ENCODE assay signal across 24 cellular contexts in genomic region chr5:124929000-124929399, GRCh38.
DNase-seq lines count a peak whose midpoint lies in the region; ATAC-seq and TF ChIP-seq lines count a peak whose summit lies in the region.
"Had no signal": no experiment of that assay in that cellular context is flagged by ENCODE, and none has a peak within 500 bp of the region (broad histone marks: within the 10 kb centered on the region; RNA-seq: fewer than 3 reads in every experiment).

No MANE protein-coding gene starts in this region.

- no peak overlapping the region for H2BK5ac ChIP-seq in neuronal stem cell (ENCODE audit: low read length)

- peaks cover 0 to 1% of the 10 kb centered on the region in 2 donors for H3K36me3 ChIP-seq in neuronal stem cell (replicated peaks in 1 of 2; ENCODE audit: control insufficient read depth in 2 of 2, insufficient read depth in 2 of 2, low read length in 2 of 2)
- H3K36me3 ChIP-seq: BLaER1 treated with 17β-estradiol and CSF1 and Interleukin-3, amounts not matched to agents 10 nM and 100 nM had no signal

- no peaks in the 10 kb centered on the region for H3K27me3 Mint-ChIP-seq in stimulated activated naive CD8-positive, alpha-beta T cell treated with anti-CD3 and anti-CD28 coated beads, Interleukin-15, amount 100 ng/mL, for 72 hours
- H3K27me3 Mint-ChIP-seq in neural crest cell (ENCODE audit: low read depth): no peaks in the 10 kb centered on the region
- H3K27me3 Mint-ChIP-seq: B cell; CD4-positive, alpha-beta memory T cell; CD4-positive, CD25-positive, alpha-beta regulatory T cell; CD8-positive, alpha-beta memory T cell had no signal

- H3K4me3 ChIP-seq in neuronal stem cell (ENCODE audit: low read length in 2 of 2): no peak overlapping the region
- H3K4me3 ChIP-seq: A549; BLaER1 treated with 17β-estradiol and CSF1 and Interleukin-3, amounts not matched to agents 10 nM and 100 nM; GM12878 had no signal

- no peaks in the 10 kb centered on the region for H3K79me1 ChIP-seq in neuronal stem cell (ENCODE audit: low read depth, low read length)

- H3K4me1 Mint-ChIP-seq in stimulated activated naive CD8-positive, alpha-beta T cell treated with anti-CD3 and anti-CD28 coated beads, Interleukin-15, amount 100 ng/mL, for 72 hours: no peaks in the 10 kb centered on the region
- H3K4me1 Mint-ChIP-seq in neural crest cell: peaks cover 18% of the 10 kb centered on the region
- H3K4me1 Mint-ChIP-seq: B cell; CD4-positive, alpha-beta memory T cell; CD4-positive, CD25-positive, alpha-beta regulatory T cell; CD8-positive, alpha-beta memory T cell had no signal

- H2BK120ac ChIP-seq in neuronal stem cell (ENCODE audit: low read depth, low read length): no peak overlapping the region

- H2BK12ac ChIP-seq in neuronal stem cell (ENCODE audit: low read length): no peak overlapping the region

- H3K4ac ChIP-seq in neuronal stem cell (ENCODE audit: low read length): no peak overlapping the region

- TF ChIP-seq CTCF in neural crest cell (conservative IDR thresholded peaks at IDR 0.05): no peak

- H3K27me3 ChIP-seq in neuronal stem cell (ENCODE audit: control insufficient read depth in 3 of 3, insufficient read depth in 3 of 3, low read depth in 1 of 3, low read length in 3 of 3): no peaks in the 10 kb centered on the region
- H3K27me3 ChIP-seq: BLaER1 treated with 17β-estradiol and CSF1 and Interleukin-3, amounts not matched to agents 10 nM and 100 nM had no signal

- H2AFZ ChIP-seq in neuronal stem cell (ENCODE audit: low read length): no peak overlapping the region

- peaks cover 5 to 15% of the 10 kb centered on the region in 2 donors for H3K9me3 Mint-ChIP-seq in stimulated activated naive CD8-positive, alpha-beta T cell treated with anti-CD3 and anti-CD28 coated beads, Interleukin-15, amount 100 ng/mL, for 72 hours
- H3K9me3 Mint-ChIP-seq in neural crest cell: peaks cover 12% of the 10 kb centered on the region

- H3K27ac ChIP-seq in neuronal stem cell (replicated peaks; ENCODE audit: low read length): no peak overlapping the region
- H3K27ac ChIP-seq: 22Rv1; A549; BLaER1 treated with 17β-estradiol and CSF1 and Interleukin-3, amounts not matched to agents 10 nM and 100 nM had no signal

- no CpG with 5 or more reads among the region's 5 CpGs for WGBS in neuronal stem cell (ENCODE audit: extremely low coverage in 2 of 2, insufficient read length in 2 of 2, insufficient replicate concordance in 1 of 2), 2 donors

- no peak overlapping the region for H2BK15ac ChIP-seq in neuronal stem cell (ENCODE audit: low read length)

- no peak overlapping the region for H3K4me2 ChIP-seq in neuronal stem cell (ENCODE audit: insufficient read depth, low read length, poor library complexity, severe bottlenecking)
- H3K4me2 ChIP-seq: A549; BLaER1 treated with 17β-estradiol and CSF1 and Interleukin-3, amounts not matched to agents 10 nM and 100 nM had no signal

- no peak overlapping the region for H3K23ac ChIP-seq in neuronal stem cell (ENCODE audit: low read depth, low read length, poor library complexity)

- no peak overlapping the region for H4K8ac ChIP-seq in neuronal stem cell (ENCODE audit: low read depth, low read length)

- H3K4me3 Mint-ChIP-seq in stimulated activated naive CD8-positive, alpha-beta T cell treated with anti-CD3 and anti-CD28 coated beads, Interleukin-15, amount 100 ng/mL, for 72 hours: no peak overlapping the region
- no peak overlapping the region for H3K4me3 Mint-ChIP-seq in neural crest cell
- H3K4me3 Mint-ChIP-seq: B cell; CD14-positive monocyte; CD4-positive, alpha-beta memory T cell; CD4-positive, CD25-positive, alpha-beta regulatory T cell; CD8-positive, alpha-beta memory T cell had no signal

- peak overlapping the region; percentile 2 for H2AK5ac ChIP-seq in neuronal stem cell (ENCODE audit: low read depth, low read length)

- no peak for DNase-seq in stimulated activated naive CD8-positive, alpha-beta T cell treated with anti-CD3 and anti-CD28 coated beads, Interleukin-15, amount 100 ng/mL, for 72 hours
- no peak for DNase-seq in stimulated activated naive CD8-positive, alpha-beta T cell treated with anti-CD3 and anti-CD28 coated beads, Interleukin-15, Interleukin-2, amounts not matched to agents 100 U/mL and 50 U/mL, for 24 hours
- DNase-seq in neural crest cell (ENCODE audit: low read depth, low spot score): no peak
- no peak for DNase-seq in neuronal stem cell (ENCODE audit: low spot score)
- DNase-seq in C1 segment of cervical spinal cord (lab: John Stamatoyannopoulos, UW): no peak
- DNase-seq: AML-193; CD4-positive, alpha-beta memory T cell; CD4-positive, CD25-positive, alpha-beta regulatory T cell; CD8-positive, alpha-beta memory T cell; COR-L47; DMS 273 treated with DMSO at 0.1 percent for 48 hours; DMS153; DMS53; DMS79; DND-41; EL; GDM1 had no signal

- H3K36me3 Mint-ChIP-seq in neural crest cell (ENCODE audit: low read depth): peaks cover 6% of the 10 kb centered on the region
- H3K36me3 Mint-ChIP-seq: CD14-positive monocyte; CD4-positive, alpha-beta memory T cell; CD4-positive, CD25-positive, alpha-beta regulatory T cell; CD8-positive, alpha-beta memory T cell had no signal

- H3K9ac ChIP-seq in neuronal stem cell (ENCODE audit: low read depth, low read length, poor library complexity): no peak overlapping the region
- H3K9ac ChIP-seq: BLaER1 treated with 17β-estradiol and CSF1 and Interleukin-3, amounts not matched to agents 10 nM and 100 nM had no signal

- ATAC-seq in stimulated activated naive CD8-positive, alpha-beta T cell treated with anti-CD3 and anti-CD28 coated beads, Interleukin-15, amount 100 ng/mL, for 72 hours: peak; percentile 15
- ATAC-seq in stimulated activated naive CD8-positive, alpha-beta T cell treated with anti-CD3 and anti-CD28 coated beads, Interleukin-15, Interleukin-2, amounts not matched to agents 100 U/mL and 50 U/mL, for 24 hours: no peak
- ATAC-seq in GM18861 (IDR thresholded peaks at IDR 0.05; ENCODE audit: unreplicated experiment): no peak
- ATAC-seq: A549, GM12878 had no signal

- H4K91ac ChIP-seq in neuronal stem cell (ENCODE audit: low read depth, low read length, poor library complexity): no peak overlapping the region

- no peak overlapping the region for H3K14ac ChIP-seq in neuronal stem cell (ENCODE audit: low read length)

- no peak overlapping the region for H3K27ac Mint-ChIP-seq in stimulated activated naive CD8-positive, alpha-beta T cell treated with anti-CD3 and anti-CD28 coated beads, Interleukin-15, amount 100 ng/mL, for 72 hours
- peak overlapping the region; percentile 37 for H3K27ac Mint-ChIP-seq in neural crest cell (ENCODE audit: unreplicated experiment)
- H3K27ac Mint-ChIP-seq: B cell; CD14-positive monocyte; CD4-positive, CD25-positive, alpha-beta regulatory T cell; CD8-positive, alpha-beta memory T cell had no signal

- peaks cover 0 to 3% of the 10 kb centered on the region in 2 donors for H3K4me1 ChIP-seq in neuronal stem cell (ENCODE audit: control insufficient read depth in 2 of 2, insufficient read depth in 1 of 2, low read depth in 1 of 2, low read length in 2 of 2)
- H3K4me1 ChIP-seq: A549 had no signal

- no peaks in the 10 kb centered on the region for H3K9me3 ChIP-seq in neuronal stem cell (replicated peaks in 1 of 2; ENCODE audit: control insufficient read depth in 2 of 2, insufficient read depth in 1 of 2, low read depth in 1 of 2, low read length in 2 of 2)
- H3K9me3 ChIP-seq: A549 had no signal

- no peak overlapping the region for H3K18ac ChIP-seq in neuronal stem cell (ENCODE audit: low read length)
